In genomic region chr1:29649375-29650040, GRCh38 we compare ENCODE assay signal across 12 cellular contexts.
DNase-seq lines count a peak whose midpoint lies in the region; ATAC-seq, FAIRE-seq and TF ChIP-seq lines count a peak whose summit lies in the region.
"Had no signal": no experiment of that assay in that cellular context is flagged by ENCODE, and none has a peak within 500 bp of the region (broad histone marks: within the 10 kb centered on the region; RNA-seq: fewer than 3 reads in every experiment).

No MANE protein-coding gene starts in this region.

- no peak overlapping the region for H3K4me3 ChIP-seq in BLaER1 treated with 17β-estradiol and CSF1 and Interleukin-3, amounts not matched to agents 10 nM and 100 nM
- H3K4me3 ChIP-seq in HCT116 (replicated peaks in 1 of 2; ENCODE audit: low read depth in 1 of 2, low read length in 2 of 2) (no peak overlapping the region), keratinocyte (ENCODE audit: control insufficient read depth in 2 of 3, extremely low read depth in 1 of 3, insufficient read depth in 2 of 3, low read depth in 1 of 3, low read length in 3 of 3) (no peak overlapping the region), heart left ventricle (no peak overlapping the region)

- BruUV-seq in HCT116 (replicated peaks; lab: Mats Ljungman, UMichigan): no TSS peak

- intact Hi-C loops in HCT116 (cut with micrococcal nuclease) (no loop called here), heart left ventricle (cut with DNase I) (no loop called here)

- H3K27me3 ChIP-seq in BLaER1 treated with 17β-estradiol and CSF1 and Interleukin-3, amounts not matched to agents 10 nM and 100 nM: no peaks in the 10 kb centered on the region
- no peaks in the 10 kb centered on the region for H3K27me3 ChIP-seq in HCT116 (ENCODE audit: insufficient read depth, low read length)
- H3K27me3 ChIP-seq in keratinocyte (ENCODE audit: control insufficient read depth, extremely low read depth, insufficient read depth, low read length): peaks cover 3% of the 10 kb centered on the region
- H3K27me3 ChIP-seq in heart left ventricle: peaks cover 0 to 22% (median 0%) of the 10 kb centered on the region in 9 donors

- no peaks in the 10 kb centered on the region for H3K36me3 ChIP-seq in BLaER1 treated with 17β-estradiol and CSF1 and Interleukin-3, amounts not matched to agents 10 nM and 100 nM
- H3K36me3 ChIP-seq in HCT116 (ENCODE audit: control insufficient read depth in 1 of 2, insufficient read depth in 2 of 2, low read length in 2 of 2) (no peaks in the 10 kb centered on the region), keratinocyte (ENCODE audit: control insufficient read depth in 2 of 2, extremely low read depth in 1 of 2, insufficient read depth in 2 of 2, low read length in 2 of 2) (no peaks in the 10 kb centered on the region), heart left ventricle (no peaks in the 10 kb centered on the region)

- TF ChIP-seq CTCF in HCT116 (IDR thresholded peaks at IDR 0.05 in 2 of 3, conservative IDR thresholded peaks at IDR 0.05 in 1 of 3; ENCODE audit: borderline replicate concordance in 1 of 3, insufficient read depth in 1 of 3, low read depth in 2 of 3, low read length in 2 of 3): no peak
- no peak for TF ChIP-seq CTCF in RWPE1 (conservative IDR thresholded peaks at IDR 0.05; ENCODE audit: low read depth)
- TF ChIP-seq CTCF in keratinocyte (optimal IDR thresholded peaks at IDR 0.05 in 1 of 3, IDR thresholded peaks at IDR 0.05 in 1 of 3, conservative IDR thresholded peaks at IDR 0.05 in 1 of 3; ENCODE audit: extremely low read depth in 1 of 3, insufficient read depth in 2 of 3, low read length in 3 of 3): no peak
- no peak for TF ChIP-seq CTCF in heart left ventricle (IDR thresholded peaks at IDR 0.05)

- ATAC-seq in HCT116 (peak; percentile 77), heart left ventricle (no peak), GM18867 (IDR thresholded peaks at IDR 0.05; ENCODE audit: unreplicated experiment) (no peak)

- RAD21 ChIA-PET in HCT116 (lab: Charles Lee; ENCODE audit: low non-redundant PET in 1 of 2, low total read pairs in 2 of 2, uncharacterized antibody in 2 of 2, unreplicated experiment in 2 of 2): no interaction called here

- H2AFZ ChIP-seq in HCT116 (ENCODE audit: low read depth, low read length, poor library complexity, severe bottlenecking): peak overlapping the region; percentile 18
- no peak overlapping the region for H2AFZ ChIP-seq in keratinocyte (ENCODE audit: control insufficient read depth, low read length)
- H2AFZ ChIP-seq: parathyroid adenoma had no signal

- dilution Hi-C loops in keratinocyte (cut with MboI; ENCODE audit: extremely low pct_ligation_motif_present, low sequenced_read_pairs): no loop called here

- H3K27ac ChIP-seq in BLaER1 treated with 17β-estradiol and CSF1 and Interleukin-3, amounts not matched to agents 10 nM and 100 nM: no peak overlapping the region
- H3K27ac ChIP-seq in HCT116 (ENCODE audit: low read depth, low read length): no peak overlapping the region
- no peak overlapping the region for H3K27ac ChIP-seq in RWPE1
- H3K27ac ChIP-seq in keratinocyte (ENCODE audit: control insufficient read depth, insufficient read depth, low read length): no peak overlapping the region
- H3K27ac ChIP-seq in heart left ventricle: no peak overlapping the region
- H3K27ac ChIP-seq: parathyroid adenoma had no signal

- TF ChIP-seq RAD21 in HCT116 (IDR thresholded peaks at IDR 0.05; ENCODE audit: low read depth): no peak

- H3K9me2 ChIP-seq in HCT116 (ENCODE audit: insufficient read depth): no peaks in the 10 kb centered on the region

- TF ChIP-seq POLR2A in HCT116 (IDR thresholded peaks at IDR 0.05; ENCODE audit: borderline replicate concordance, extremely low read depth, insufficient read depth, insufficient read length): no peak
- TF ChIP-seq POLR2A in heart left ventricle (IDR thresholded peaks at IDR 0.05): no peak

- 0 out of 22 replicates have a peak, but pooled peaks cover 0 to 5% (median 0%) of the 10 kb centered on the region in 11 experiments for H4K20me1 ChIP-seq in BLaER1 treated with 17β-estradiol and CSF1 and Interleukin-3, amounts not matched to agents 10 nM and 100 nM
- H4K20me1 ChIP-seq in HCT116 (ENCODE audit: insufficient read depth) (no peaks in the 10 kb centered on the region), keratinocyte (ENCODE audit: control insufficient read depth, extremely low read depth, insufficient read depth, low read length) (no peaks in the 10 kb centered on the region)

- peaks cover 0 to 7% (median 0%) of the 10 kb centered on the region in 11 experiments; a peak in 2 of 22 replicates for H3K9me3 ChIP-seq in BLaER1 treated with 17β-estradiol and CSF1 and Interleukin-3, amounts not matched to agents 10 nM and 100 nM (replicated peaks in 1 of 11)
- H3K9me3 ChIP-seq in HCT116 (ENCODE audit: control insufficient read depth in 1 of 2, insufficient read depth in 1 of 2, low read depth in 1 of 2, low read length in 2 of 2): no peaks in the 10 kb centered on the region
- H3K9me3 ChIP-seq in keratinocyte (ENCODE audit: control insufficient read depth, low read depth, low read length): no peaks in the 10 kb centered on the region
- no peaks in the 10 kb centered on the region for H3K9me3 ChIP-seq in heart left ventricle

- peak; percentile 91 for FAIRE-seq in keratinocyte (lab: Jason Lieb, UNC)

- peak overlapping the region in 6 of 11 experiments; percentile 41 to 70 (median 60); a peak in 10 of 22 replicates for H3K4me2 ChIP-seq in BLaER1 treated with 17β-estradiol and CSF1 and Interleukin-3, amounts not matched to agents 10 nM and 100 nM
- H3K4me2 ChIP-seq in HCT116 (ENCODE audit: low read length) (peak overlapping the region; percentile 46), keratinocyte (ENCODE audit: control insufficient read depth, extremely low read depth, insufficient read depth, low read depth, low read length) (peak overlapping the region; percentile 25)

- DNase-seq in HCT116 (ENCODE audit: low read depth, low spot score) (no peak), RWPE1 (ENCODE audit: low spot score) (peak; percentile 66), keratinocyte (ENCODE audit: low read depth, low spot score) (no peak), heart left ventricle (no peak), NOMO-1 treated with DMSO at 0.1 percent for 48 hours (lab: John Stamatoyannopoulos, UW; ENCODE audit: unreplicated experiment) (no peak)
- no peak for DNase-seq in activated CD4-positive, alpha-beta T cell treated with anti-CD3 and anti-CD28 coated beads, Interleukin-2, amount 50 U/mL, for 4 hours
- DNase-seq: activated CD4-positive, alpha-beta T cell treated with anti-CD3 and anti-CD28 coated beads for 4 hours; activated naive CD4-positive, alpha-beta T cell treated with anti-CD3 and anti-CD28 coated beads, Interleukin-2, amount 10 ng/mL, durations not matched to agents 7 days and 5 days; NCI-H1436 treated with DMSO at 0.1 percent for 48 hours had no signal

- CTCF ChIA-PET in HCT116 (lab: Charles Lee) (no interaction called here), RWPE1 (lab: Yijun Ruan, JAX) (no interaction called here)

- peaks cover 0 to 38% (median 30%) of the 10 kb centered on the region in 10 experiments; a peak in 16 of 20 replicates for H3K4me1 ChIP-seq in BLaER1 treated with 17β-estradiol and CSF1 and Interleukin-3, amounts not matched to agents 10 nM and 100 nM
- H3K4me1 ChIP-seq in HCT116 (ENCODE audit: control insufficient read depth in 1 of 2, insufficient read depth in 2 of 2, low read length in 2 of 2) (peaks cover 3 to 14% of the 10 kb centered on the region in 2 experiments; a peak in 2 of 4 replicates), keratinocyte (ENCODE audit: control insufficient read depth, extremely low read depth, insufficient read depth, low read length) (peaks cover 10% of the 10 kb centered on the region), heart left ventricle (no peaks in the 10 kb centered on the region)
- H3K4me1 ChIP-seq: parathyroid adenoma had no signal

- no peaks in the 10 kb centered on the region for H3K79me2 ChIP-seq in HCT116 (ENCODE audit: insufficient read depth, low read length)
- no peaks in the 10 kb centered on the region for H3K79me2 ChIP-seq in keratinocyte (ENCODE audit: control insufficient read depth, insufficient read depth, low read length)
- H3K79me2 ChIP-seq: parathyroid adenoma had no signal

- POLR2A ChIA-PET in HCT116 (lab: Charles Lee) (no interaction called here), RWPE1 (lab: Yijun Ruan, JAX; ENCODE audit: low non-redundant PET) (no interaction called here)

- no peak overlapping the region for H3K9ac ChIP-seq in BLaER1 treated with 17β-estradiol and CSF1 and Interleukin-3, amounts not matched to agents 10 nM and 100 nM
- H3K9ac ChIP-seq in HCT116 (ENCODE audit: low read length) (no peak overlapping the region), keratinocyte (ENCODE audit: control insufficient read depth, extremely low read depth, insufficient read depth, low read length) (no peak overlapping the region)
- H3K9ac ChIP-seq: parathyroid adenoma had no signal

- H3K9me1 ChIP-seq in keratinocyte (ENCODE audit: control insufficient read depth, extremely low read depth, insufficient read depth, low read length): no peaks in the 10 kb centered on the region

- 71 to 78% (median 75%) methylated on average over 12 to 13 of the region's 13 CpGs for WGBS in heart left ventricle, 4 donors

TF ChIP-seq in HCT116, 20 proteins besides CTCF, POLR2A, EP300 and RAD21:
- TF ChIP-seq POLR2AphosphoS5 (IDR thresholded peaks at IDR 0.05; ENCODE audit: low read depth, low read length) (no peak), EGR1 (IDR thresholded peaks at IDR 0.05; ENCODE audit: low read depth) (no peak), SRF (IDR thresholded peaks at IDR 0.05; ENCODE audit: low read depth) (no peak), SP1 (IDR thresholded peaks at IDR 0.05; ENCODE audit: low read depth) (peak; percentile 43; the same call in 1 of the 2 replicates), ZFX (IDR thresholded peaks at IDR 0.05) (no peak)
- TF ChIP-seq, protein P1, sequence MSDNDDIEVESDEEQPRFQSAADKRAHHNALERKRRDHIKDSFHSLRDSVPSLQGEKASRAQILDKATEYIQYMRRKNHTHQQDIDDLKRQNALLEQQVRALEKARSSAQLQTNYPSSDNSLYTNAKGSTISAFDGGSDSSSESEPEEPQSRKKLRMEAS (IDR thresholded peaks at IDR 0.05): peak; percentile 27; the same call in 1 of the 2 replicates
TF ChIP-seq in HCT116: peak in this region for 2.
